ENCODE assay signal across 8 cellular contexts in genomic region chr1:9182784-9183257, GRCh38. TPM values are rescaled to one million over a fixed set of nuclear protein-coding genes. Genes with fewer than 3 reads are reported as not detected.
A peak's percentile ranks its signal among the peaks of the same experiment; 100 is the strongest.
DNase-seq lines count a peak whose midpoint lies in the region; TF ChIP-seq lines count a peak whose summit lies in the region.

No MANE protein-coding gene starts in this region.

- no peak for TF ChIP-seq CTCF in ascending aorta (IDR thresholded peaks at IDR 0.05)
- no peak for TF ChIP-seq CTCF in testis (IDR thresholded peaks at IDR 0.05)

- no peak for DNase-seq in activated CD4-positive, alpha-beta T cell treated with anti-CD3 and anti-CD28 coated beads, Interleukin-2, amount 10 ng/mL, durations not matched to agents 7 days and 5 days
- no peak for DNase-seq in activated CD4-positive, alpha-beta T cell treated with anti-CD3 and anti-CD28 coated beads, Interleukin-2, amount 50 U/mL, for 4 hours
- DNase-seq in ascending aorta (ENCODE audit: low spot score in 2 of 2) (no peak), testis (no peak), glomerular visceral epithelial cell (ENCODE audit: extremely low spot score) (no peak), NCI-H2196 (lab: John Stamatoyannopoulos, UW; ENCODE audit: unreplicated experiment) (no peak), HK-2 (ENCODE audit: unreplicated experiment) (no peak)

- H3K4me3 Mint-ChIP-seq in activated CD4-positive, alpha-beta T cell treated with anti-CD3 and anti-CD28 coated beads, Interleukin-2, amount 10 ng/mL, durations not matched to agents 7 days and 5 days, result peak overlapping the region; percentile 74

- intact Hi-C loops in ascending aorta (cut with DNase I) (loop anchor here (1.0 to 5.0 kb wide), 3 partner anchors 49 to 72 kb away; partner anchors contain the start of gene H6PD), testis (cut with DNase I; ENCODE audit: low total_unique reads) (no loop called here)

- no peak overlapping the region for H3K27ac Mint-ChIP-seq in activated CD4-positive, alpha-beta T cell treated with anti-CD3 and anti-CD28 coated beads, Interleukin-2, amount 10 ng/mL, durations not matched to agents 7 days and 5 days

- H3K9me3 Mint-ChIP-seq in activated CD4-positive, alpha-beta T cell treated with anti-CD3 and anti-CD28 coated beads, Interleukin-2, amount 10 ng/mL, durations not matched to agents 7 days and 5 days, result no peaks in the 10 kb centered on the region

- no peaks in the 10 kb centered on the region for H3K9me3 ChIP-seq in ascending aorta
- no peaks in the 10 kb centered on the region for H3K9me3 ChIP-seq in testis

- no peaks in the 10 kb centered on the region for H3K27me3 ChIP-seq in ascending aorta
- no peaks in the 10 kb centered on the region for H3K27me3 ChIP-seq in layer of hippocampus (ENCODE audit: control insufficient read depth, insufficient read depth, low read length)
- H3K27me3 ChIP-seq in testis, result no peaks in the 10 kb centered on the region

- H3K36me3 ChIP-seq in ascending aorta (peaks cover 5 to 13% of the 10 kb centered on the region in 2 donors), testis (ENCODE audit: low read depth, missing control alignments) (no peaks in the 10 kb centered on the region)

- H3K4me3 ChIP-seq in ascending aorta (peak overlapping the region; percentile 72 to 89), testis (peak overlapping the region; percentile 62 to 81)

- POLR2A ChIA-PET in activated CD4-positive, alpha-beta T cell treated with anti-CD3 and anti-CD28 coated beads, Interleukin-2, amount 10 ng/mL, durations not matched to agents 7 days and 5 days (lab: Charles Lee), result no interaction called here

- H3K4me1 ChIP-seq in ascending aorta (peaks cover 7 to 18% of the 10 kb centered on the region in 2 donors), testis (peaks cover 9% of the 10 kb centered on the region)

- no peak for TF ChIP-seq POLR2A in testis (IDR thresholded peaks at IDR 0.05)

- peaks cover 22% of the 10 kb centered on the region for H3K27me3 Mint-ChIP-seq in activated CD4-positive, alpha-beta T cell treated with anti-CD3 and anti-CD28 coated beads, Interleukin-2, amount 10 ng/mL, durations not matched to agents 7 days and 5 days

- CTCF ChIA-PET in activated CD4-positive, alpha-beta T cell treated with anti-CD3 and anti-CD28 coated beads, Interleukin-2, amount 10 ng/mL, durations not matched to agents 7 days and 5 days (lab: Charles Lee), result interaction anchor here (0.6 kb wide), 1 partner anchor 74 kb away, joined by 4 read pairs; no protein-coding TSS in a partner anchor

- WGBS in testis, 2 donors, result 1% methylated on average over 43 of the region's 47 CpGs; no CpG with 5 or more reads in 1 of the 2 donors

- peaks cover 21% of the 10 kb centered on the region for H3K4me1 Mint-ChIP-seq in activated CD4-positive, alpha-beta T cell treated with anti-CD3 and anti-CD28 coated beads, Interleukin-2, amount 10 ng/mL, durations not matched to agents 7 days and 5 days

- H3K27ac ChIP-seq in ascending aorta (peak overlapping the region; percentile 75), layer of hippocampus (ENCODE audit: low read depth, low read length) (peak overlapping the region; percentile 69), testis (peak overlapping the region; percentile 78 to 83)

- peaks cover 13% of the 10 kb centered on the region for H3K36me3 Mint-ChIP-seq in activated CD4-positive, alpha-beta T cell treated with anti-CD3 and anti-CD28 coated beads, Interleukin-2, amount 10 ng/mL, durations not matched to agents 7 days and 5 days (ENCODE audit: low read depth)

RNA-seq across cellular contexts. Expression of gene H6PD, which starts 51.8 kb away (rescaled TPM):
- total RNA-seq in activated CD4-positive, alpha-beta T cell treated with anti-CD3 and anti-CD28 coated beads, Interleukin-2, amount 10 ng/mL, durations not matched to agents 7 days and 5 days, result 10 to 100 TPM; 15.1 to 15.3 TPM
- total RNA-seq in ascending aorta (56.8 TPM), testis (10 to 100 TPM; 55.0 to 67.8 TPM)
- polyA plus RNA-seq in testis (ENCODE audit: insufficient read depth, low read depth, low replicate concordance), result 23.8 TPM

RNA-seq across cellular contexts. Expression of gene GPR157, which starts 53.9 kb away (rescaled TPM):
- total RNA-seq in activated CD4-positive, alpha-beta T cell treated with anti-CD3 and anti-CD28 coated beads, Interleukin-2, amount 10 ng/mL, durations not matched to agents 7 days and 5 days, result 1 to 10 TPM; 3.4 to 5.7 TPM
- total RNA-seq in ascending aorta (7.1 TPM), testis (10 to 100 TPM in 1 of 2 donors, 1 to 10 TPM in 1; 8.8 to 11.7 TPM)
- 4.1 TPM for polyA plus RNA-seq in testis (ENCODE audit: insufficient read depth, low read depth, low replicate concordance)
